18 cellular contexts compared by ENCODE assay signal in genomic region chr5:73464016-73464745, GRCh38. TPM values are rescaled to one million over a fixed set of nuclear protein-coding genes. Genes with fewer than 3 reads are reported as not detected.
DNase-seq lines count a peak whose midpoint lies in the region; ATAC-seq and TF ChIP-seq lines count a peak whose summit lies in the region.
"Had no signal": no experiment of that assay in that cellular context is flagged by ENCODE, and none has a peak within 500 bp of the region (broad histone marks: within the 10 kb centered on the region; RNA-seq: fewer than 3 reads in every experiment).

No MANE protein-coding gene starts in this region.

- TF ChIP-seq CTCF in choroid plexus epithelial cell (conservative IDR thresholded peaks at IDR 0.05; ENCODE audit: low read depth, low read length), result no peak

- no peak overlapping the region for H3K4me3 ChIP-seq in choroid plexus epithelial cell (ENCODE audit: low read depth, low read length)
- H3K4me3 ChIP-seq in aorta (ENCODE audit: low read length in 2 of 2), result no peak overlapping the region
- H3K4me3 ChIP-seq: dorsolateral prefrontal cortex had no signal

- no peaks in the 10 kb centered on the region for H3K4me1 ChIP-seq in aorta (ENCODE audit: control insufficient read depth in 1 of 2, insufficient read depth in 2 of 2, low read length in 2 of 2)

- H3K36me3 ChIP-seq in aorta (ENCODE audit: control insufficient read depth in 1 of 2, insufficient read depth in 2 of 2, low read length in 1 of 2), result no peaks in the 10 kb centered on the region

- H3K9me3 ChIP-seq in aorta (ENCODE audit: control insufficient read depth, low read length), result no peaks in the 10 kb centered on the region

- intact Hi-C loops in aorta (cut with DNase I), result no loop called here

- H3K27ac ChIP-seq in aorta (ENCODE audit: low read depth in 1 of 2, low read length in 2 of 2), result no peak overlapping the region
- H3K27ac ChIP-seq: dorsolateral prefrontal cortex had no signal

- ATAC-seq in aorta (ENCODE audit: low FRiP score), result peak; percentile 82
- ATAC-seq in HG03108 (IDR thresholded peaks at IDR 0.05; ENCODE audit: unreplicated experiment), result no peak
- ATAC-seq: activated T-cell treated with anti-CD3 and anti-CD28 coated beads, Interleukin-2, amount 50 U/mL, for 72 hours; natural killer cell had no signal

- no peaks in the 10 kb centered on the region for H3K27me3 ChIP-seq in aorta (ENCODE audit: control insufficient read depth in 1 of 2, insufficient read depth in 2 of 2, low read length in 1 of 2)

- WGBS in aorta, 2 donors, result 47% methylated on average over 7 of the region's 7 CpGs

- DNase-seq in NCI-H2196 (lab: John Stamatoyannopoulos, UW; ENCODE audit: unreplicated experiment) (peak; percentile 19), NCI-H2196 treated with DMSO at 0.1 percent for 48 hours (lab: John Stamatoyannopoulos, UW; ENCODE audit: unreplicated experiment) (no peak), choroid plexus epithelial cell (ENCODE audit: low read depth) (peak; percentile 38), islet precursor cell (peak; percentile 29), aorta (no peak), UCSD-AML1 (lab: John Stamatoyannopoulos, UW; ENCODE audit: unreplicated experiment) (no peak), NCI-H2227 treated with DMSO at 0.1 percent for 48 hours (lab: John Stamatoyannopoulos, UW) (no peak)
- DNase-seq: 8988T; activated CD4-positive, alpha-beta T cell treated with anti-CD3 and anti-CD28 coated beads, Interleukin-2, amount 50 U/mL, for 1 hour; activated T-cell treated with anti-CD3 and anti-CD28 coated beads, Interleukin-2, amount 50 U/mL, for 72 hours; COR-L47; dorsolateral prefrontal cortex; kidney; natural killer cell; NCI-H1105 treated with DMSO at 0.1 percent for 48 hours; stimulated activated naive CD4-positive, alpha-beta T cell treated with Interleukin-2 at 50 U/mL for 16 hours; T-helper 2 cell had no signal

RNA-seq across cellular contexts. Expression of gene FOXD1, which starts 15.6 kb away (rescaled TPM):
- 10 to 100 TPM in 1 of 2 donors, 1 to 10 TPM in 1; 9.9 to 15.2 TPM for total RNA-seq in aorta
- polyA plus RNA-seq in aorta, result 1 to 10 TPM in 1 of 2 donors, under 1 TPM in 1; 0.25 to 6.7 TPM

RNA-seq across cellular contexts. Expression of gene BTF3, which starts 34.1 kb away (rescaled TPM):
- 100 to 1,000 TPM; 393 to 484 TPM for total RNA-seq in aorta
- polyA plus RNA-seq in aorta, result 1,000 to 10,000 TPM in 1 of 2 donors, 100 to 1,000 TPM in 1; 653 to 1,015 TPM

Comparison
In these comparisons a context has a peak if more than half of its experiments do, and no peak if none do; other contexts are left out.
1. DNase-seq: peak in NCI-H2196 (single experiment), choroid plexus epithelial cell (single experiment) and islet precursor cell (single experiment); none in NCI-H2196 treated with DMSO at 0.1 percent for 48 hours (single experiment), aorta (0 of 2), UCSD-AML1 (single experiment) and NCI-H2227 treated with DMSO at 0.1 percent for 48 hours (single experiment).